Comparison of ENCODE assay signal across 1 cellular context in genomic region chrX:41085883-41086626, GRCh38.
TF ChIP-seq lines count a peak whose summit lies in the region.

No MANE protein-coding gene starts in this region.

TF ChIP-seq in K562, 482 proteins besides CTCF, POLR2A, EP300 and RAD21 (continued from another document):
- peak; percentile 64 for TF ChIP-seq ZNF740 (CRISPR knock-in tag; IDR thresholded peaks at IDR 0.05)
- no peak; a peak in 2 of 4 replicates for TF ChIP-seq ZNF740 (tag; IDR thresholded peaks at IDR 0.05)
- TF ChIP-seq ZNF511 (CRISPR knock-in tag; IDR thresholded peaks at IDR 0.05): no peak
- no peak for TF ChIP-seq CCAR2 (IDR thresholded peaks at IDR 0.05; ENCODE audit: low read depth, low read length)
- TF ChIP-seq SPI1 (IDR thresholded peaks at IDR 0.05; ENCODE audit: borderline replicate concordance, low read depth, low read length): no peak
- TF ChIP-seq SP1 (CRISPR knock-in tag; IDR thresholded peaks at IDR 0.05): no peak
- TF ChIP-seq, protein P1, sequence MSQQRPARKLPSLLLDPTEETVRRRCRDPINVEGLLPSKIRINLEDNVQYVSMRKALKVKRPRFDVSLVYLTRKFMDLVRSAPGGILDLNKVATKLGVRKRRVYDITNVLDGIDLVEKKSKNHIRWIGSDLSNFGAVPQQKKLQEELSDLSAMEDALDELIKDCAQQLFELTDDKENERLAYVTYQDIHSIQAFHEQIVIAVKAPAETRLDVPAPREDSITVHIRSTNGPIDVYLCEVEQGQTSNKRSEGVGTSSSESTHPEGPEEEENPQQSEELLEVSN (IDR thresholded peaks at IDR 0.05; ENCODE audit: borderline replicate concordance in 1 of 2, extremely low read depth in 1 of 2, insufficient read depth in 1 of 2, insufficient read length in 1 of 2, low read depth in 1 of 2, low read length in 1 of 2, poor library complexity in 1 of 2, severe bottlenecking in 1 of 2): peak in 1 of 2 experiments; percentile 9
- TF ChIP-seq, protein P2, sequence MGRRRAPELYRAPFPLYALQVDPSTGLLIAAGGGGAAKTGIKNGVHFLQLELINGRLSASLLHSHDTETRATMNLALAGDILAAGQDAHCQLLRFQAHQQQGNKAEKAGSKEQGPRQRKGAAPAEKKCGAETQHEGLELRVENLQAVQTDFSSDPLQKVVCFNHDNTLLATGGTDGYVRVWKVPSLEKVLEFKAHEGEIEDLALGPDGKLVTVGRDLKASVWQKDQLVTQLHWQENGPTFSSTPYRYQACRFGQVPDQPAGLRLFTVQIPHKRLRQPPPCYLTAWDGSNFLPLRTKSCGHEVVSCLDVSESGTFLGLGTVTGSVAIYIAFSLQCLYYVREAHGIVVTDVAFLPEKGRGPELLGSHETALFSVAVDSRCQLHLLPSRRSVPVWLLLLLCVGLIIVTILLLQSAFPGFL (CRISPR knock-in tag; IDR thresholded peaks at IDR 0.05): no peak
- 0 out of 4 replicates have a peak, but pooled peaks of 1 of the 2 experiments have one; percentile 41 for TF ChIP-seq MAZ (CRISPR knock-in tag; conservative IDR thresholded peaks at IDR 0.05 in 1 of 2, IDR thresholded peaks at IDR 0.05 in 1 of 2)
- TF ChIP-seq ZNF133 (CRISPR knock-in tag; IDR thresholded peaks at IDR 0.05): no peak
- TF ChIP-seq ESRRA (IDR thresholded peaks at IDR 0.05; ENCODE audit: borderline replicate concordance, low read depth): no peak
- TF ChIP-seq POLR2B (IDR thresholded peaks at IDR 0.05; ENCODE audit: low read depth, partially characterized antibody): no peak
- peak; percentile 95 for TF ChIP-seq VEZF1 (CRISPR knock-in tag; IDR thresholded peaks at IDR 0.05)
